Comparison of ENCODE assay signal across 18 cellular contexts in genomic region chr2:148969585-148970180, GRCh38.
DNase-seq lines count a peak whose midpoint lies in the region; ATAC-seq and TF ChIP-seq lines count a peak whose summit lies in the region.
"Had no signal": no experiment of that assay in that cellular context is flagged by ENCODE, and none has a peak within 500 bp of the region (broad histone marks: within the 10 kb centered on the region; RNA-seq: fewer than 3 reads in every experiment).

No MANE protein-coding gene starts in this region.

- ATAC-seq in activated naive CD8-positive, alpha-beta T cell treated with anti-CD3 and anti-CD28 coated beads, Interleukin-2, amount 50 U/mL, for 24 hours = no peak
- no peak for ATAC-seq in HG03196 (IDR thresholded peaks at IDR 0.05; ENCODE audit: unreplicated experiment)

- H3K27ac ChIP-seq in endodermal cell (ENCODE audit: low read depth, low read length) (peak overlapping the region; percentile 48), neural cell (ENCODE audit: low read length) (peak overlapping the region; percentile 71)
- H3K27ac ChIP-seq: 22Rv1 had no signal

- peaks cover 4% of the 10 kb centered on the region for H3F3A ChIP-seq in neural cell (ENCODE audit: insufficient read depth, low read length, poor library complexity, severe bottlenecking)

- H3K9me2 ChIP-seq in neural cell (ENCODE audit: insufficient read depth, low read length) = no peaks in the 10 kb centered on the region

- peaks cover 23% of the 10 kb centered on the region for H3K79me2 ChIP-seq in neural cell (replicated peaks; ENCODE audit: insufficient read depth, low read length)

- no peak overlapping the region for H2AFZ ChIP-seq in neural cell (ENCODE audit: low read depth, low read length)

- H3K9me3 ChIP-seq in endodermal cell (ENCODE audit: control insufficient read depth, low read length) = no peaks in the 10 kb centered on the region
- H3K9me3 ChIP-seq in neural cell (ENCODE audit: low read length) = no peaks in the 10 kb centered on the region

- peaks cover 3% of the 10 kb centered on the region for H3K27me3 Mint-ChIP-seq in activated naive CD8-positive, alpha-beta T cell treated with anti-CD3 and anti-CD28 coated beads for 36 hours
- H3K27me3 Mint-ChIP-seq in activated naive CD8-positive, alpha-beta T cell treated with anti-CD3 and anti-CD28 coated beads, Interleukin-2, amount 50 U/mL, for 24 hours = no peaks in the 10 kb centered on the region
- peaks cover 2% of the 10 kb centered on the region for H3K27me3 Mint-ChIP-seq in endodermal cell (ENCODE audit: insufficient read depth)

- DNase-seq in activated naive CD8-positive, alpha-beta T cell treated with anti-CD3 and anti-CD28 coated beads for 36 hours = no peak
- no peak for DNase-seq in activated naive CD8-positive, alpha-beta T cell treated with anti-CD3 and anti-CD28 coated beads, Interleukin-2, amount 50 U/mL, for 24 hours
- DNase-seq in endodermal cell (no peak), mesenteric fat pad (ENCODE audit: low spot score) (no peak)
- DNase-seq in stimulated activated CD4-positive, alpha-beta T cell treated with anti-CD3 and anti-CD28 coated beads, Interleukin-4, amount 100 ng/mL, for 4 hours = no peak
- DNase-seq in stimulated activated CD4-positive, alpha-beta T cell treated with anti-CD3 and anti-CD28 coated beads, Interleukin-12 subunit alpha, Interleukin-12 subunit beta, amount 100 ng/mL, for 4 hours = no peak
- DNase-seq: AML-193, DMS79, H7, NCI-H1092 treated with DMSO at 0.1 percent for 48 hours, NCI-H146, NCI-H2081, NCI-H774, SHP77 had no signal

- H3K4me1 Mint-ChIP-seq in activated naive CD8-positive, alpha-beta T cell treated with anti-CD3 and anti-CD28 coated beads for 36 hours = peaks cover 7% of the 10 kb centered on the region
- peaks cover 10% of the 10 kb centered on the region for H3K4me1 Mint-ChIP-seq in activated naive CD8-positive, alpha-beta T cell treated with anti-CD3 and anti-CD28 coated beads, Interleukin-2, amount 50 U/mL, for 24 hours
- peaks cover 8% of the 10 kb centered on the region for H3K4me1 Mint-ChIP-seq in endodermal cell

- no peaks in the 10 kb centered on the region for H4K20me1 ChIP-seq in neural cell (ENCODE audit: insufficient read depth)

- H3K9ac ChIP-seq in endodermal cell (ENCODE audit: extremely low read depth, low read length, poor library complexity, severe bottlenecking) (no peak overlapping the region), neural cell (ENCODE audit: low read length) (peak overlapping the region; percentile 21)

- TF ChIP-seq EP300 in neural cell (conservative IDR thresholded peaks at IDR 0.05; ENCODE audit: poor library complexity, severe bottlenecking) = peak; percentile 25

- H3K36me3 Mint-ChIP-seq in activated naive CD8-positive, alpha-beta T cell treated with anti-CD3 and anti-CD28 coated beads for 36 hours = peaks cover 9% of the 10 kb centered on the region
- H3K36me3 Mint-ChIP-seq in activated naive CD8-positive, alpha-beta T cell treated with anti-CD3 and anti-CD28 coated beads, Interleukin-2, amount 50 U/mL, for 24 hours (ENCODE audit: low read depth) = no peaks in the 10 kb centered on the region
- H3K36me3 Mint-ChIP-seq in endodermal cell (ENCODE audit: low read depth) = peaks cover 12% of the 10 kb centered on the region
- H3K36me3 Mint-ChIP-seq: CD14-positive monocyte had no signal

- no peaks in the 10 kb centered on the region for H3K9me3 Mint-ChIP-seq in activated naive CD8-positive, alpha-beta T cell treated with anti-CD3 and anti-CD28 coated beads for 36 hours
- H3K9me3 Mint-ChIP-seq in activated naive CD8-positive, alpha-beta T cell treated with anti-CD3 and anti-CD28 coated beads, Interleukin-2, amount 50 U/mL, for 24 hours = no peaks in the 10 kb centered on the region
- H3K9me3 Mint-ChIP-seq in endodermal cell = no peaks in the 10 kb centered on the region

- peak overlapping the region; percentile 58 for H3K4me2 ChIP-seq in neural cell (ENCODE audit: low read length)

- peak overlapping the region; percentile 12 for H3K27ac Mint-ChIP-seq in activated naive CD8-positive, alpha-beta T cell treated with anti-CD3 and anti-CD28 coated beads for 36 hours
- H3K27ac Mint-ChIP-seq in activated naive CD8-positive, alpha-beta T cell treated with anti-CD3 and anti-CD28 coated beads, Interleukin-2, amount 50 U/mL, for 24 hours = no peak overlapping the region
- H3K27ac Mint-ChIP-seq in endodermal cell = no peak overlapping the region
- H3K27ac Mint-ChIP-seq: CD14-positive monocyte had no signal

- H3K27me3 ChIP-seq in endodermal cell (ENCODE audit: control insufficient read depth, insufficient read depth, low read length, poor library complexity, severe bottlenecking) = no peaks in the 10 kb centered on the region
- no peaks in the 10 kb centered on the region for H3K27me3 ChIP-seq in neural cell (ENCODE audit: insufficient read depth, low read depth, low read length)

- WGBS in endodermal cell (ENCODE audit: insufficient coverage in 1 of 2, insufficient read length in 1 of 2), 2 experiments = 72 to 91% methylated on average over 2 to 8 of the region's 8 CpGs

- H3K36me3 ChIP-seq in endodermal cell (ENCODE audit: control insufficient read depth, insufficient read depth, low read length) = peaks cover 15% of the 10 kb centered on the region
- H3K36me3 ChIP-seq in neural cell (ENCODE audit: insufficient read depth, low read length) = peaks cover 13% of the 10 kb centered on the region

- H3K4me3 ChIP-seq in endodermal cell (ENCODE audit: low read length) (no peak overlapping the region), neural cell (ENCODE audit: low read length) (peak overlapping the region; percentile 41)

- no peak overlapping the region for H3K4me3 Mint-ChIP-seq in activated naive CD8-positive, alpha-beta T cell treated with anti-CD3 and anti-CD28 coated beads for 36 hours
- H3K4me3 Mint-ChIP-seq in activated naive CD8-positive, alpha-beta T cell treated with anti-CD3 and anti-CD28 coated beads, Interleukin-2, amount 50 U/mL, for 24 hours = no peak overlapping the region
- no peak overlapping the region for H3K4me3 Mint-ChIP-seq in endodermal cell
- H3K4me3 Mint-ChIP-seq: CD14-positive monocyte had no signal

- no peak for TF ChIP-seq CTCF in endodermal cell (conservative IDR thresholded peaks at IDR 0.05)
- no peak for TF ChIP-seq CTCF in neural cell (IDR thresholded peaks at IDR 0.05; ENCODE audit: poor library complexity, severe bottlenecking)

- TF ChIP-seq RAD21 in neural cell (conservative IDR thresholded peaks at IDR 0.05) = no peak

- no peaks in the 10 kb centered on the region for H3K4me1 ChIP-seq in endodermal cell (ENCODE audit: control insufficient read depth, insufficient read depth, low read length)

TF ChIP-seq in neural cell, 6 proteins besides CTCF, POLR2A, EP300 and RAD21:
- peak; percentile 96 for TF ChIP-seq REST (IDR thresholded peaks at IDR 0.05; ENCODE audit: borderline replicate concordance)
- peak; percentile 41 for TF ChIP-seq SMC3 (conservative IDR thresholded peaks at IDR 0.05; ENCODE audit: poor library complexity)
- no peak for TF ChIP-seq MXI1 (conservative IDR thresholded peaks at IDR 0.05; ENCODE audit: poor library complexity, severe bottlenecking)
- no peak for TF ChIP-seq TAF1 (IDR thresholded peaks at IDR 0.05; ENCODE audit: low read depth)
- TF ChIP-seq POLR2AphosphoS5 (IDR thresholded peaks at IDR 0.05) = peak; percentile 48
